ENCODE assay signal across 11 cellular contexts in genomic region chr12:54195736-54196347, GRCh38. TPM values are rescaled to one million over a fixed set of nuclear protein-coding genes. Genes with fewer than 3 reads are reported as not detected.
DNase-seq lines count a peak whose midpoint lies in the region; ATAC-seq and TF ChIP-seq lines count a peak whose summit lies in the region.
"Had no signal": no experiment of that assay in that cellular context is flagged by ENCODE, and none has a peak within 500 bp of the region (broad histone marks: within the 10 kb centered on the region; RNA-seq: fewer than 3 reads in every experiment).

No MANE protein-coding gene starts in this region.

- no peak overlapping the region for H3K27ac Mint-ChIP-seq in activated naive CD8-positive, alpha-beta T cell treated with anti-CD3 and anti-CD28 coated beads for 36 hours
- H3K27ac Mint-ChIP-seq: progenitor cell of endocrine pancreas had no signal

- H3K36me3 ChIP-seq in upper lobe of left lung, result no peaks in the 10 kb centered on the region

- peak in 2 of 3 experiments; percentile 49 to 75 for DNase-seq in NCI-H1417 (lab: John Stamatoyannopoulos, UW)
- no peak for DNase-seq in NCI-H1417 treated with DMSO at 0.1 percent for 48 hours (lab: John Stamatoyannopoulos, UW)
- peak; percentile 61 for DNase-seq in SK-N-DZ (ENCODE audit: low spot score)
- peak; percentile 58 for DNase-seq in glomerular visceral epithelial cell (ENCODE audit: extremely low spot score)
- DNase-seq in upper lobe of left lung, result peak; percentile 59 to 83
- no peak for DNase-seq in GM10266 (ENCODE audit: extremely low spot score)
- no peak for DNase-seq in activated naive CD8-positive, alpha-beta T cell treated with anti-CD3 and anti-CD28 coated beads for 36 hours
- DNase-seq: anterior cingulate cortex, NCI-H1436 had no signal

- H3K36me3 Mint-ChIP-seq in activated naive CD8-positive, alpha-beta T cell treated with anti-CD3 and anti-CD28 coated beads for 36 hours, result no peaks in the 10 kb centered on the region

- H3K27me3 Mint-ChIP-seq in activated naive CD8-positive, alpha-beta T cell treated with anti-CD3 and anti-CD28 coated beads for 36 hours, result peaks cover 91% of the 10 kb centered on the region

- peaks cover 0 to 8% (median 4%) of the 10 kb centered on the region in 4 donors for H3K27me3 ChIP-seq in upper lobe of left lung

- TF ChIP-seq POLR2A in upper lobe of left lung (IDR thresholded peaks at IDR 0.05), result no peak

- H3K4me3 Mint-ChIP-seq in activated naive CD8-positive, alpha-beta T cell treated with anti-CD3 and anti-CD28 coated beads for 36 hours, result no peak overlapping the region

- H3K4me3 ChIP-seq in upper lobe of left lung, result peak overlapping the region in 1 of 4 donors; percentile 31

- ATAC-seq in upper lobe of left lung (ENCODE audit: low FRiP score in 2 of 2) (peak; percentile 41 to 46), HG02981 (IDR thresholded peaks at IDR 0.05; ENCODE audit: unreplicated experiment) (no peak)

- H3K4me1 ChIP-seq in upper lobe of left lung, result peaks cover 0 to 8% (median 3%) of the 10 kb centered on the region in 4 donors

- TF ChIP-seq EP300 in upper lobe of left lung (IDR thresholded peaks at IDR 0.05), result no peak

- H3K27ac ChIP-seq in upper lobe of left lung, result peak overlapping the region in 2 of 4 donors; percentile 36 to 78

- 7 to 12% methylated on average over 13 to 17 of the region's 17 CpGs for WGBS in upper lobe of left lung, 2 donors

- no peaks in the 10 kb centered on the region for H3K9me3 ChIP-seq in upper lobe of left lung

- H3K4me1 Mint-ChIP-seq in activated naive CD8-positive, alpha-beta T cell treated with anti-CD3 and anti-CD28 coated beads for 36 hours, result peaks cover 6% of the 10 kb centered on the region

- TF ChIP-seq CTCF in upper lobe of left lung (IDR thresholded peaks at IDR 0.05), result no peak
- TF ChIP-seq CTCF in GM10266 (IDR thresholded peaks at IDR 0.05; ENCODE audit: control insufficient read depth, insufficient read depth, low read depth, missing control alignments), result no peak

- H3K9me3 Mint-ChIP-seq in activated naive CD8-positive, alpha-beta T cell treated with anti-CD3 and anti-CD28 coated beads for 36 hours, result no peaks in the 10 kb centered on the region

RNA-seq across cellular contexts. Expression of gene SMUG1, which starts 7.1 kb away (rescaled TPM):
- 95.4 and 103 TPM in 2 replicates for polyA plus RNA-seq in SK-N-DZ (2014; cell fraction: cytosol; rRNA removed)
- polyA plus RNA-seq in SK-N-DZ (2014; cell fraction: nucleus; rRNA removed), result 44.5 and 62.6 TPM in 2 replicates
- 10 to 100 TPM; 19.8 to 54.5 (median 28.6) TPM for total RNA-seq in upper lobe of left lung
- 10 to 100 TPM; 18.0 to 18.3 TPM for total RNA-seq in activated naive CD8-positive, alpha-beta T cell treated with anti-CD3 and anti-CD28 coated beads for 36 hours

Comparison
In these comparisons a context has a peak if more than half of its experiments do, and no peak if none do; other contexts are left out.
1. DNase-seq: peak in NCI-H1417 (2 of 3), SK-N-DZ (single experiment), glomerular visceral epithelial cell (single experiment) and upper lobe of left lung (2 of 2); none in NCI-H1417 treated with DMSO at 0.1 percent for 48 hours (single experiment), GM10266 (single experiment) and activated naive CD8-positive, alpha-beta T cell treated with anti-CD3 and anti-CD28 coated beads for 36 hours (single experiment).